In the genomic region with DNA sequence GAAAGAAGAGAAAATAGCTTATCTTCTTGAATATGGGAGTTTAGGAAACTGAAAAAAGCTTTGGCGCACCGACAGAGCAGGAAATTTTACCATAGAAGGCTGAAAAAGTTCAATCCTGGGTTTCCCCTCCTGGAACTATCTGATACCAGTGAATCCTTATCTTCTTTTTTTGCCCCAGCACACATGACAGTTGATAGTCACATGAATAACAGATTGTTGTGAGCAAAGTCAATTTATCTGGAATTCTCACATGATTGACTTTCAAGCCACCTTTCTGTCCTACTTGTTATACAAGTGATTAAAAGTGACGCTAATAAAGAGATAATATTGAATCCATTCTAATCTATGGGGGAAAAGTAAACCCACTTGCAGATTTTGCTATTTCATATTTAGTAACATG, we compare ENCODE assay signal across 8 cellular contexts.
"Had no signal": no experiment of that assay in that cellular context is flagged by ENCODE, and none has a peak within 500 bp of the region (broad histone marks: within the 10 kb centered on the region; RNA-seq: fewer than 3 reads in every experiment).

No MANE protein-coding gene starts in this region.

- H3K4me1 Mint-ChIP-seq: H9 had no signal

- FAIRE-seq: H54, HTR-8/SVneo had no signal

- H3K9me3 Mint-ChIP-seq: H9 had no signal

- H3K4me3 ChIP-seq: GM23248 had no signal

- H3K9ac ChIP-seq: GM23248 had no signal

- DNase-seq: GM23248, GOT3, H9, HCEC 1CT, IMR-90, KBM-7 had no signal

- H2AFZ ChIP-seq: GM23248 had no signal

- H3K4me3 Mint-ChIP-seq: H9 had no signal

- H3K27ac Mint-ChIP-seq: H9 had no signal

- H3K27ac ChIP-seq: GM23248 had no signal
